ENCODE assay signal across 7 cellular contexts in genomic region chr19:52096416-52096815, GRCh38. TPM values are rescaled to one million over a fixed set of nuclear protein-coding genes. Genes with fewer than 3 reads are reported as not detected.
DNase-seq lines count a peak whose midpoint lies in the region; ATAC-seq and TF ChIP-seq lines count a peak whose summit lies in the region.
"Not testable (repeated sequence)": the region's sequence is repeated elsewhere in the genome, so short reads cannot be mapped to it uniquely, and the experiment has no call there.

No MANE protein-coding gene starts in this region.

- not testable (repeated sequence) for H3K9ac ChIP-seq in neural cell (ENCODE audit: low read length)

- CTCF ChIA-PET in activated B cell treated with CpG ODN at 0.5 μM for 24 hours (lab: Charles Lee) = not testable (repeated sequence)

- not testable (repeated sequence) for TF ChIP-seq EP300 in neural cell (conservative IDR thresholded peaks at IDR 0.05; ENCODE audit: poor library complexity, severe bottlenecking)

- H3K36me3 Mint-ChIP-seq in GM23338 (ENCODE audit: low read depth) (peaks cover 39% of the 10 kb centered on the region), activated B cell treated with CpG ODN at 0.5 μM for 24 hours (ENCODE audit: low read depth) (peaks cover 43% of the 10 kb centered on the region), endothelial cell (ENCODE audit: low read depth, unreplicated experiment) (peaks cover 32% of the 10 kb centered on the region), immature natural killer cell (peaks cover 21 to 37% (median 22%) of the 10 kb centered on the region in 3 donors)
- H3K36me3 Mint-ChIP-seq in activated naive CD4-positive, alpha-beta T cell treated with anti-CD3 and anti-CD28 coated beads, Interleukin-2, amount 50 U/mL, for 24 hours = peaks cover 40% of the 10 kb centered on the region
- H3K36me3 Mint-ChIP-seq in stimulated activated effector memory CD8-positive, alpha-beta T cell treated with anti-CD3 and anti-CD28 coated beads, Interleukin-12 subunit alpha, Interleukin-12 subunit beta, amount 100 ng/mL, for 72 hours = peaks cover 38% of the 10 kb centered on the region

- not testable (repeated sequence) for H3K36me3 ChIP-seq in GM23338 (ENCODE audit: insufficient read depth); neural cell (ENCODE audit: insufficient read depth, low read length)

- H4K20me1 ChIP-seq in GM23338 (replicated peaks; ENCODE audit: insufficient read depth) = peaks cover 20% of the 10 kb centered on the region
- not testable (repeated sequence) for H4K20me1 ChIP-seq in neural cell (ENCODE audit: insufficient read depth)

- ATAC-seq in GM23338; activated B cell treated with CpG ODN at 0.5 μM for 24 hours (ENCODE audit: low read depth); stimulated activated effector memory CD8-positive, alpha-beta T cell treated with anti-CD3 and anti-CD28 coated beads, Interleukin-12 subunit alpha, Interleukin-12 subunit beta, amount 100 ng/mL, for 72 hours: not testable (repeated sequence)

- H3K4me1 Mint-ChIP-seq in GM23338 = not testable (repeated sequence)
- H3K4me1 Mint-ChIP-seq in activated B cell treated with CpG ODN at 0.5 μM for 24 hours (peaks cover 30% of the 10 kb centered on the region), endothelial cell (ENCODE audit: unreplicated experiment) (peaks cover 15% of the 10 kb centered on the region), immature natural killer cell (peaks cover 39 to 49% of the 10 kb centered on the region in 2 donors)
- peaks cover 34% of the 10 kb centered on the region for H3K4me1 Mint-ChIP-seq in activated naive CD4-positive, alpha-beta T cell treated with anti-CD3 and anti-CD28 coated beads, Interleukin-2, amount 50 U/mL, for 24 hours
- peaks cover 30% of the 10 kb centered on the region for H3K4me1 Mint-ChIP-seq in stimulated activated effector memory CD8-positive, alpha-beta T cell treated with anti-CD3 and anti-CD28 coated beads, Interleukin-12 subunit alpha, Interleukin-12 subunit beta, amount 100 ng/mL, for 72 hours

- TF ChIP-seq RAD21 in neural cell (conservative IDR thresholded peaks at IDR 0.05) = not testable (repeated sequence)

- H3K9me3 Mint-ChIP-seq in GM23338 (peaks cover 53% of the 10 kb centered on the region), activated B cell treated with CpG ODN at 0.5 μM for 24 hours (peaks cover 31% of the 10 kb centered on the region), immature natural killer cell (peaks cover 6 to 29% (median 17%) of the 10 kb centered on the region in 6 donors)
- H3K9me3 Mint-ChIP-seq in activated naive CD4-positive, alpha-beta T cell treated with anti-CD3 and anti-CD28 coated beads, Interleukin-2, amount 50 U/mL, for 24 hours = peaks cover 21% of the 10 kb centered on the region
- not testable (repeated sequence) for H3K9me3 Mint-ChIP-seq in endothelial cell (ENCODE audit: unreplicated experiment)
- H3K9me3 Mint-ChIP-seq in stimulated activated effector memory CD8-positive, alpha-beta T cell treated with anti-CD3 and anti-CD28 coated beads, Interleukin-12 subunit alpha, Interleukin-12 subunit beta, amount 100 ng/mL, for 72 hours = peaks cover 19% of the 10 kb centered on the region

- not testable (repeated sequence) for H3K4me3 ChIP-seq in GM23338
- H3K4me3 ChIP-seq in neural cell (ENCODE audit: low read length) = peak overlapping the region; percentile 86

- not testable (repeated sequence) for H3K27ac Mint-ChIP-seq in GM23338; activated B cell treated with CpG ODN at 0.5 μM for 24 hours; activated naive CD4-positive, alpha-beta T cell treated with anti-CD3 and anti-CD28 coated beads, Interleukin-2, amount 50 U/mL, for 24 hours; endothelial cell (ENCODE audit: unreplicated experiment); stimulated activated effector memory CD8-positive, alpha-beta T cell treated with anti-CD3 and anti-CD28 coated beads, Interleukin-12 subunit alpha, Interleukin-12 subunit beta, amount 100 ng/mL, for 72 hours
- H3K27ac Mint-ChIP-seq in immature natural killer cell = peak overlapping the region in 1 of 6 donors; percentile 95

- not testable (repeated sequence) for H3K9me3 ChIP-seq in neural cell (ENCODE audit: low read length)

- DNase-seq in GM23338 (ENCODE audit: low spot score); activated B cell treated with CpG ODN at 0.5 μM for 24 hours; endothelial cell (ENCODE audit: low spot score); immature natural killer cell; stimulated activated effector memory CD8-positive, alpha-beta T cell treated with anti-CD3 and anti-CD28 coated beads, Interleukin-12 subunit alpha, Interleukin-12 subunit beta, amount 100 ng/mL, for 72 hours (ENCODE audit: low spot score in 2 of 2): not testable (repeated sequence)

- intact Hi-C loops in activated B cell treated with CpG ODN at 0.5 μM for 24 hours (cut with micrococcal nuclease) = loop anchor here (5.0 to 10.0 kb wide), 4 partner anchors 49 to 298 kb away; partner anchors contain the start of genes ZNF432, ZNF528 and ZNF613

- not testable (repeated sequence) for H3K27ac ChIP-seq in GM23338 (ENCODE audit: low read depth); neural cell (ENCODE audit: low read length)

- not testable (repeated sequence) for H3F3A ChIP-seq in GM23338 (replicated peaks; ENCODE audit: low read depth); neural cell (ENCODE audit: insufficient read depth, low read length, poor library complexity, severe bottlenecking)

- not testable (repeated sequence) for H3K27me3 ChIP-seq in GM23338 (ENCODE audit: insufficient read depth); neural cell (ENCODE audit: insufficient read depth, low read depth, low read length)

- not testable (repeated sequence) for H2AFZ ChIP-seq in GM23338; neural cell (ENCODE audit: low read depth, low read length)

- H3K4me3 Mint-ChIP-seq in GM23338 (peak overlapping the region; percentile 91; the same call in 2 of the 3 replicates), activated B cell treated with CpG ODN at 0.5 μM for 24 hours (peak overlapping the region; percentile 98), endothelial cell (ENCODE audit: unreplicated experiment) (peak overlapping the region; percentile 96), immature natural killer cell (peak overlapping the region; percentile 94 to 100 (median 99))
- H3K4me3 Mint-ChIP-seq in activated naive CD4-positive, alpha-beta T cell treated with anti-CD3 and anti-CD28 coated beads, Interleukin-2, amount 50 U/mL, for 24 hours = peak overlapping the region; percentile 95
- peak overlapping the region; percentile 96 for H3K4me3 Mint-ChIP-seq in stimulated activated effector memory CD8-positive, alpha-beta T cell treated with anti-CD3 and anti-CD28 coated beads, Interleukin-12 subunit alpha, Interleukin-12 subunit beta, amount 100 ng/mL, for 72 hours

- not testable (repeated sequence) for H3K9me2 ChIP-seq in GM23338 (ENCODE audit: insufficient read depth); neural cell (ENCODE audit: insufficient read depth, low read length)

- H3K4me1 ChIP-seq in GM23338 (ENCODE audit: insufficient read depth) = not testable (repeated sequence)

- not testable (repeated sequence) for TF ChIP-seq CTCF in GM23338 (conservative IDR thresholded peaks at IDR 0.05; ENCODE audit: low read depth in 2 of 2); activated B cell treated with CpG ODN at 0.5 μM for 24 hours (IDR thresholded peaks at IDR 0.05); endothelial cell (IDR thresholded peaks at IDR 0.05; ENCODE audit: unreplicated experiment); neural cell (IDR thresholded peaks at IDR 0.05; ENCODE audit: poor library complexity, severe bottlenecking)

- H3K79me2 ChIP-seq in GM23338 (replicated peaks; ENCODE audit: insufficient read depth) = peaks cover 39% of the 10 kb centered on the region
- peaks cover 24% of the 10 kb centered on the region for H3K79me2 ChIP-seq in neural cell (replicated peaks; ENCODE audit: insufficient read depth, low read length)

- POLR2A ChIA-PET in activated B cell treated with CpG ODN at 0.5 μM for 24 hours (lab: Charles Lee) = interaction anchor here (0.6 kb wide), 1 partner anchor 75 kb away, joined by 6 read pairs; the partner anchor contains the start of gene ZNF836

- H3K4me2 ChIP-seq in GM23338; neural cell (ENCODE audit: low read length): not testable (repeated sequence)

- not testable (repeated sequence) for H3K27me3 Mint-ChIP-seq in GM23338 (ENCODE audit: insufficient read depth, low read depth, poor library complexity); activated B cell treated with CpG ODN at 0.5 μM for 24 hours; activated naive CD4-positive, alpha-beta T cell treated with anti-CD3 and anti-CD28 coated beads, Interleukin-2, amount 50 U/mL, for 24 hours; endothelial cell (ENCODE audit: unreplicated experiment); immature natural killer cell (ENCODE audit: low read depth in 3 of 3)

RNA-seq across cellular contexts. Expression of gene ZNF841, which starts 0.9 kb away (rescaled TPM):
- total RNA-seq in GM23338 (2014; rRNA removed; shearing (Covaris generic)) = 12.8 and 20.0 TPM in 2 replicates
- 3.8 and 5.3 TPM in 2 replicates for polyA plus RNA-seq in GM23338 (2016; fragmentation: Nextera tagmentation; extraction: Ambion mirVana)
- total RNA-seq in activated B cell treated with CpG ODN at 0.5 μM for 24 hours = 34.7 and 42.7 TPM in 2 replicates
- 16.3 TPM for total RNA-seq in endothelial cell (ENCODE audit: unreplicated experiment)
- 1 to 10 TPM; 3.4 to 5.6 (median 4.9) TPM for polyA plus RNA-seq in immature natural killer cell
- 27.5 and 30.1 TPM in 2 replicates for polyA plus RNA-seq in neural cell
- 79.9 and 81.0 TPM in 2 replicates for polyA minus RNA-seq in neural cell

RNA-seq across cellular contexts. Expression of gene ZNF616, which starts 43.3 kb away (rescaled TPM):
- total RNA-seq in GM23338 (2014; rRNA removed; shearing (Covaris generic)) = 28.3 and 28.8 TPM in 2 replicates
- polyA plus RNA-seq in GM23338 (2016; fragmentation: Nextera tagmentation; extraction: Ambion mirVana) = 10.4 and 13.3 TPM in 2 replicates
- 7.3 and 7.4 TPM in 2 replicates for total RNA-seq in activated B cell treated with CpG ODN at 0.5 μM for 24 hours
- 18.5 TPM for total RNA-seq in endothelial cell (ENCODE audit: unreplicated experiment)
- 10 to 100 TPM in 1 of 3 donors, 1 to 10 TPM in 1, not detected in 1; 3.2 to 10.7 TPM for polyA plus RNA-seq in immature natural killer cell
- polyA plus RNA-seq in neural cell = 9.7 and 10.9 TPM in 2 replicates
- polyA minus RNA-seq in neural cell = 53.3 and 61.9 TPM in 2 replicates

RNA-seq across cellular contexts. Expression of gene ZNF432, which starts 47.8 kb away (rescaled TPM):
- 9.0 and 13.2 TPM in 2 replicates for total RNA-seq in GM23338 (2014; rRNA removed; shearing (Covaris generic))
- 3.3 and 3.8 TPM in 2 replicates for polyA plus RNA-seq in GM23338 (2016; fragmentation: Nextera tagmentation; extraction: Ambion mirVana)
- total RNA-seq in activated B cell treated with CpG ODN at 0.5 μM for 24 hours = 18.1 and 18.4 TPM in 2 replicates
- 10.3 TPM for total RNA-seq in endothelial cell (ENCODE audit: unreplicated experiment)
- 1 to 10 TPM in 2 of 3 donors, under 1 TPM in 1; 0.31 to 9.2 (median 3.6) TPM for polyA plus RNA-seq in immature natural killer cell
- polyA plus RNA-seq in neural cell = 38.7 and 48.6 TPM in 2 replicates
- 64.8 and 76.3 TPM in 2 replicates for polyA minus RNA-seq in neural cell
